Comparison of ENCODE assay signal across 9 cellular contexts in genomic region chr3:111691293-111691909, GRCh38. TPM values are rescaled to one million over a fixed set of nuclear protein-coding genes. Genes with fewer than 3 reads are reported as not detected.
DNase-seq lines count a peak whose midpoint lies in the region; ATAC-seq and TF ChIP-seq lines count a peak whose summit lies in the region.
"Had no signal": no experiment of that assay in that cellular context is flagged by ENCODE, and none has a peak within 500 bp of the region (broad histone marks: within the 10 kb centered on the region; RNA-seq: fewer than 3 reads in every experiment).

No MANE protein-coding gene starts in this region.

- no peaks in the 10 kb centered on the region for H3K9me3 Mint-ChIP-seq in activated CD8-positive, alpha-beta memory T cell treated with anti-CD3 and anti-CD28 coated beads, Interleukin-2, amount 10 ng/mL, durations not matched to agents 7 days and 5 days (ENCODE audit: low read depth)
- H3K9me3 Mint-ChIP-seq: activated naive CD4-positive, alpha-beta T cell treated with anti-CD3 and anti-CD28 coated beads, Interleukin-2, amount 50 U/mL, for 24 hours had no signal

- H3K4me1 Mint-ChIP-seq in activated CD8-positive, alpha-beta memory T cell treated with anti-CD3 and anti-CD28 coated beads, Interleukin-2, amount 10 ng/mL, durations not matched to agents 7 days and 5 days = peaks cover 76% of the 10 kb centered on the region

- peak overlapping the region; percentile 69 for H3K27ac Mint-ChIP-seq in activated CD8-positive, alpha-beta memory T cell treated with anti-CD3 and anti-CD28 coated beads, Interleukin-2, amount 10 ng/mL, durations not matched to agents 7 days and 5 days
- H3K27ac Mint-ChIP-seq: activated naive CD4-positive, alpha-beta T cell treated with anti-CD3 and anti-CD28 coated beads, Interleukin-2, amount 50 U/mL, for 24 hours had no signal

- TF ChIP-seq CTCF in astrocyte of the cerebellum (IDR thresholded peaks at IDR 0.05; ENCODE audit: low read depth, low read length, missing control alignments) (peak; percentile 56), liver (IDR thresholded peaks at IDR 0.05; ENCODE audit: low read depth, low read length, missing input control) (peak; percentile 49)

- in situ Hi-C loops in astrocyte of the cerebellum (cut with HindIII; ENCODE audit: low sequenced_read_pairs) = loop anchor here (5.0 kb wide), 1 partner anchor 114 kb away; no protein-coding TSS in a partner anchor

- no peak overlapping the region for H3K9ac ChIP-seq in liver (ENCODE audit: low read depth in 1 of 2, low read length in 2 of 2)

- no peaks in the 10 kb centered on the region for H3K9me3 ChIP-seq in liver (ENCODE audit: control insufficient read depth in 4 of 4, low read length in 3 of 4)

- H3K27me3 Mint-ChIP-seq in activated CD8-positive, alpha-beta memory T cell treated with anti-CD3 and anti-CD28 coated beads, Interleukin-2, amount 10 ng/mL, durations not matched to agents 7 days and 5 days = no peaks in the 10 kb centered on the region
- H3K27me3 Mint-ChIP-seq: activated naive CD4-positive, alpha-beta T cell treated with anti-CD3 and anti-CD28 coated beads, Interleukin-2, amount 50 U/mL, for 24 hours had no signal

- 53% methylated on average over 2 of the region's 2 CpGs for WGBS in liver

- no peak overlapping the region for H3K4me3 Mint-ChIP-seq in activated CD8-positive, alpha-beta memory T cell treated with anti-CD3 and anti-CD28 coated beads, Interleukin-2, amount 10 ng/mL, durations not matched to agents 7 days and 5 days
- H3K4me3 Mint-ChIP-seq: activated naive CD4-positive, alpha-beta T cell treated with anti-CD3 and anti-CD28 coated beads, Interleukin-2, amount 50 U/mL, for 24 hours had no signal

- H3K36me3 Mint-ChIP-seq in activated CD8-positive, alpha-beta memory T cell treated with anti-CD3 and anti-CD28 coated beads, Interleukin-2, amount 10 ng/mL, durations not matched to agents 7 days and 5 days = peaks cover 22% of the 10 kb centered on the region
- H3K36me3 Mint-ChIP-seq: activated naive CD4-positive, alpha-beta T cell treated with anti-CD3 and anti-CD28 coated beads, Interleukin-2, amount 50 U/mL, for 24 hours had no signal

- H3K4me3 ChIP-seq in astrocyte of the cerebellum (ENCODE audit: low read depth, low read length) (no peak overlapping the region), liver (ENCODE audit: low read depth in 1 of 3, low read length in 3 of 3) (no peak overlapping the region)

- TF ChIP-seq RAD21 in liver (IDR thresholded peaks at IDR 0.05) = peak; percentile 81

- CTCF ChIA-PET in activated CD8-positive, alpha-beta memory T cell treated with anti-CD3 and anti-CD28 coated beads, Interleukin-2, amount 10 ng/mL, durations not matched to agents 7 days and 5 days (lab: Charles Lee) = interaction anchor here (0.7 to 2.8 kb wide), 17 partner anchors 8 to 288 kb away, joined by 3 to 21 read pairs (median 4); partner anchors contain the start of gene ABHD10

- DNase-seq in activated CD8-positive, alpha-beta memory T cell treated with anti-CD3 and anti-CD28 coated beads, Interleukin-2, amount 10 ng/mL, durations not matched to agents 7 days and 5 days = no peak
- DNase-seq in activated CD8-positive, alpha-beta memory T cell treated with anti-CD3 and anti-CD28 coated beads, Interleukin-2, amount 50 U/mL, for 48 hours = no peak
- peak; percentile 13 for DNase-seq in NCI-H2107 (lab: John Stamatoyannopoulos, UW)
- no peak for DNase-seq in astrocyte of the cerebellum (ENCODE audit: low read depth)
- no peak for DNase-seq in stimulated activated CD4-positive, alpha-beta T cell treated with anti-CD3 and anti-CD28 coated beads, Interleukin-1b, Interleukin-23, amount 100 ng/mL, for 48 hours

- no peak overlapping the region for H3K27ac ChIP-seq in liver (ENCODE audit: low read depth in 1 of 2, low read length in 2 of 2)

- ATAC-seq in activated CD8-positive, alpha-beta memory T cell treated with anti-CD3 and anti-CD28 coated beads, Interleukin-2, amount 10 ng/mL, durations not matched to agents 7 days and 5 days = no peak
- ATAC-seq in HG03469 (IDR thresholded peaks at IDR 0.05; ENCODE audit: unreplicated experiment) (no peak), GM18519 (IDR thresholded peaks at IDR 0.05; ENCODE audit: low FRiP score, unreplicated experiment) (no peak)

- H3K27me3 ChIP-seq in liver (ENCODE audit: control insufficient read depth in 4 of 4, insufficient read depth in 4 of 4, low read length in 3 of 4) = no peaks in the 10 kb centered on the region

- peaks cover 0 to 5% (median 4%) of the 10 kb centered on the region in 4 donors for H3K4me1 ChIP-seq in liver (ENCODE audit: control insufficient read depth in 4 of 4, insufficient read depth in 4 of 4, low read length in 3 of 4)

- H3K36me3 ChIP-seq in liver (ENCODE audit: control insufficient read depth in 4 of 4, insufficient read depth in 3 of 4, low read depth in 1 of 4, low read length in 3 of 4) = no peaks in the 10 kb centered on the region

TF ChIP-seq in liver, 16 proteins besides CTCF, POLR2A, EP300 and RAD21:
- no peak for TF ChIP-seq NR2F2 (IDR thresholded peaks at IDR 0.05)
- no peak for TF ChIP-seq FOXA1 (IDR thresholded peaks at IDR 0.05)
- no peak for TF ChIP-seq FOXA2 (IDR thresholded peaks at IDR 0.05)
- no peak for TF ChIP-seq TAF1 (conservative IDR thresholded peaks at IDR 0.05)
- no peak for TF ChIP-seq YY1 (IDR thresholded peaks at IDR 0.05)
- no peak for TF ChIP-seq ATF3 (IDR thresholded peaks at IDR 0.05)
- no peak for TF ChIP-seq ZBTB33 (IDR thresholded peaks at IDR 0.05)
- no peak for TF ChIP-seq EGR1 (IDR thresholded peaks at IDR 0.05; ENCODE audit: low read depth in 2 of 2)
- no peak for TF ChIP-seq JUND (IDR thresholded peaks at IDR 0.05)
- no peak for TF ChIP-seq GABPA (IDR thresholded peaks at IDR 0.05 in 1 of 2, conservative IDR thresholded peaks at IDR 0.05 in 1 of 2)
- no peak for TF ChIP-seq RXRA (IDR thresholded peaks at IDR 0.05)
- TF ChIP-seq HNF4A (conservative IDR thresholded peaks at IDR 0.05) = no peak
- TF ChIP-seq REST (IDR thresholded peaks at IDR 0.05) = no peak
- no peak for TF ChIP-seq SP1 (IDR thresholded peaks at IDR 0.05)
- TF ChIP-seq MAX (IDR thresholded peaks at IDR 0.05) = no peak
- no peak for TF ChIP-seq HNF4G (IDR thresholded peaks at IDR 0.05)

RNA-seq across cellular contexts. Expression of gene PLCXD2, which starts 16.9 kb away (rescaled TPM):
- 10 to 100 TPM; 16.7 to 21.1 TPM for total RNA-seq in activated CD8-positive, alpha-beta memory T cell treated with anti-CD3 and anti-CD28 coated beads, Interleukin-2, amount 10 ng/mL, durations not matched to agents 7 days and 5 days
- total RNA-seq in liver = 10 to 100 TPM in 1 of 2 donors, 1 to 10 TPM in 1; 9.9 to 17.3 TPM
- 10 to 100 TPM; 17.4 to 38.6 TPM for polyA plus RNA-seq in liver
